1 cellular context compared by ENCODE assay signal in the genomic region with DNA sequence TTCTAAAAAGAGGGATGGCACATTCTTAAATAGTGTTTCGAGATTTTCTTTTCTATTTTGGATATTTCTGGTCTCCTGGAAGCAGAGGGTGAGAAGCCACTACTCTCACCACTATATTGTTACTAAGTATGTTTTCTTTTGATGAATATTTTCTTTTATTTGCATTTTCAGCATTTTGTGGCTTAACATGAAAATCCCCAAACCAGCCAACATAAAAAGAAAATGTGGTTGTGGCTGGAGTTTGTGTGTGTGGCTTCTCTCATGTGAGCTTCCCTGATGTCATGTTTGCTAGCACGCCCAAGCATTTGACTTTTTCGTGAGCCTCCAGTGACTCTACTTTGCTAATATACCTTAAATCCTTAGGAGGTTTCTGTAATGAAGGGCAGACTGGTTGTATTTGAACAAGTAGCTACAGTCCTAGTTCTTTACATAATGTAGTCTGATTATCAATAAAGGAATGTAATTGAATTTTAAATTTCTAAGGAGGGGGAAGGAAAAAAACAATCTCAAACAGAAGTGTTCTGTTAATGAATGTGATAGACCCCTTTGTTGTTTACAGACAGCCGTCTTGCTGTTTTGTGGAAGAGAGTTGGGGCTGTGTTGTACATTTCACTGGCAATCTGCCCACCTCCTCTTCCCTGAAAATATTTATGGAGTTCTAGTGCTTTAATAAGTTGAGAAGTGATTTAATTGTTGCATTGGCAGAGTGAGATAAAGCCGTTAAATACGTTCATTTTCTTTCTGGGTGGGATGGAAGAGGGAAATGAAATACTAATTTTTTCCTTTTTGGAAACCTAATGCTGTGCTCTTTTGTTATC.
TF ChIP-seq lines count a peak whose summit lies in the region.

No MANE protein-coding gene starts in this region.

TF ChIP-seq in GM12878, 131 proteins besides CTCF, POLR2A, EP300 and RAD21 (continued from another document and continues in another):
- TF ChIP-seq, protein P1, sequence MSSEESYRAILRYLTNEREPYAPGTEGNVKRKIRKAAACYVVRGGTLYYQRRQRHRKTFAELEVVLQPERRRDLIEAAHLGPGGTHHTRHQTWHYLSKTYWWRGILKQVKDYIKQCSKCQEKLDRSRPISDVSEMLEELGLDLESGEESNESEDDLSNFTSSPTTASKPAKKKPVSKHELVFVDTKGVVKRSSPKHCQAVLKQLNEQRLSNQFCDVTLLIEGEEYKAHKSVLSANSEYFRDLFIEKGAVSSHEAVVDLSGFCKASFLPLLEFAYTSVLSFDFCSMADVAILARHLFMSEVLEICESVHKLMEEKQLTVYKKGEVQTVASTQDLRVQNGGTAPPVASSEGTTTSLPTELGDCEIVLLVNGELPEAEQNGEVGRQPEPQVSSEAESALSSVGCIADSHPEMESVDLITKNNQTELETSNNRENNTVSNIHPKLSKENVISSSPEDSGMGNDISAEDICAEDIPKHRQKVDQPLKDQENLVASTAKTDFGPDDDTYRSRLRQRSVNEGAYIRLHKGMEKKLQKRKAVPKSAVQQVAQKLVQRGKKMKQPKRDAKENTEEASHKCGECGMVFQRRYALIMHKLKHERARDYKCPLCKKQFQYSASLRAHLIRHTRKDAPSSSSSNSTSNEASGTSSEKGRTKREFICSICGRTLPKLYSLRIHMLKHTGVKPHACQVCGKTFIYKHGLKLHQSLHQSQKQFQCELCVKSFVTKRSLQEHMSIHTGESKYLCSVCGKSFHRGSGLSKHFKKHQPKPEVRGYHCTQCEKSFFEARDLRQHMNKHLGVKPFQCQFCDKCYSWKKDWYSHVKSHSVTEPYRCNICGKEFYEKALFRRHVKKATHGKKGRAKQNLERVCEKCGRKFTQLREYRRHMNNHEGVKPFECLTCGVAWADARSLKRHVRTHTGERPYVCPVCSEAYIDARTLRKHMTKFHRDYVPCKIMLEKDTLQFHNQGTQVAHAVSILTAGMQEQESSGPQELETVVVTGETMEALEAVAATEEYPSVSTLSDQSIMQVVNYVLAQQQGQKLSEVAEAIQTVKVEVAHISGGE (CRISPR knock-in tag; IDR thresholded peaks at IDR 0.05) = no peak
- TF ChIP-seq, protein P2, sequence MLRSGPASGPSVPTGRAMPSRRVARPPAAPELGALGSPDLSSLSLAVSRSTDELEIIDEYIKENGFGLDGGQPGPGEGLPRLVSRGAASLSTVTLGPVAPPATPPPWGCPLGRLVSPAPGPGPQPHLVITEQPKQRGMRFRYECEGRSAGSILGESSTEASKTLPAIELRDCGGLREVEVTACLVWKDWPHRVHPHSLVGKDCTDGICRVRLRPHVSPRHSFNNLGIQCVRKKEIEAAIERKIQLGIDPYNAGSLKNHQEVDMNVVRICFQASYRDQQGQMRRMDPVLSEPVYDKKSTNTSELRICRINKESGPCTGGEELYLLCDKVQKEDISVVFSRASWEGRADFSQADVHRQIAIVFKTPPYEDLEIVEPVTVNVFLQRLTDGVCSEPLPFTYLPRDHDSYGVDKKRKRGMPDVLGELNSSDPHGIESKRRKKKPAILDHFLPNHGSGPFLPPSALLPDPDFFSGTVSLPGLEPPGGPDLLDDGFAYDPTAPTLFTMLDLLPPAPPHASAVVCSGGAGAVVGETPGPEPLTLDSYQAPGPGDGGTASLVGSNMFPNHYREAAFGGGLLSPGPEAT (IDR thresholded peaks at IDR 0.05; ENCODE audit: low read depth) = peak; percentile 94
- TF ChIP-seq SIX5 (IDR thresholded peaks at IDR 0.05; ENCODE audit: low read depth, low read length, severe bottlenecking) = no peak
- TF ChIP-seq CREM (IDR thresholded peaks at IDR 0.05; ENCODE audit: low read depth) = peak; percentile 73; the same call in 1 of the 2 replicates
- no peak for TF ChIP-seq WRNIP1 (IDR thresholded peaks at IDR 0.05; ENCODE audit: borderline replicate concordance, low read depth, low read length)
- no peak for TF ChIP-seq LARP7 (IDR thresholded peaks at IDR 0.05)
- TF ChIP-seq SUPT20H (IDR thresholded peaks at IDR 0.05; ENCODE audit: borderline replicate concordance, control insufficient read depth, low read depth, low read length) = no peak
- TF ChIP-seq RFX5 (IDR thresholded peaks at IDR 0.05; ENCODE audit: low read depth, low read length) = no peak
- TF ChIP-seq RCOR1 (conservative IDR thresholded peaks at IDR 0.05; ENCODE audit: low read depth, low read length) = no peak
- peak; percentile 52 for TF ChIP-seq NR2F1 (conservative IDR thresholded peaks at IDR 0.05)
- TF ChIP-seq PAX8 (IDR thresholded peaks at IDR 0.05) = no peak
- TF ChIP-seq MTA2 (IDR thresholded peaks at IDR 0.05; ENCODE audit: low read depth) = peak; percentile 90
- TF ChIP-seq, protein P3, sequence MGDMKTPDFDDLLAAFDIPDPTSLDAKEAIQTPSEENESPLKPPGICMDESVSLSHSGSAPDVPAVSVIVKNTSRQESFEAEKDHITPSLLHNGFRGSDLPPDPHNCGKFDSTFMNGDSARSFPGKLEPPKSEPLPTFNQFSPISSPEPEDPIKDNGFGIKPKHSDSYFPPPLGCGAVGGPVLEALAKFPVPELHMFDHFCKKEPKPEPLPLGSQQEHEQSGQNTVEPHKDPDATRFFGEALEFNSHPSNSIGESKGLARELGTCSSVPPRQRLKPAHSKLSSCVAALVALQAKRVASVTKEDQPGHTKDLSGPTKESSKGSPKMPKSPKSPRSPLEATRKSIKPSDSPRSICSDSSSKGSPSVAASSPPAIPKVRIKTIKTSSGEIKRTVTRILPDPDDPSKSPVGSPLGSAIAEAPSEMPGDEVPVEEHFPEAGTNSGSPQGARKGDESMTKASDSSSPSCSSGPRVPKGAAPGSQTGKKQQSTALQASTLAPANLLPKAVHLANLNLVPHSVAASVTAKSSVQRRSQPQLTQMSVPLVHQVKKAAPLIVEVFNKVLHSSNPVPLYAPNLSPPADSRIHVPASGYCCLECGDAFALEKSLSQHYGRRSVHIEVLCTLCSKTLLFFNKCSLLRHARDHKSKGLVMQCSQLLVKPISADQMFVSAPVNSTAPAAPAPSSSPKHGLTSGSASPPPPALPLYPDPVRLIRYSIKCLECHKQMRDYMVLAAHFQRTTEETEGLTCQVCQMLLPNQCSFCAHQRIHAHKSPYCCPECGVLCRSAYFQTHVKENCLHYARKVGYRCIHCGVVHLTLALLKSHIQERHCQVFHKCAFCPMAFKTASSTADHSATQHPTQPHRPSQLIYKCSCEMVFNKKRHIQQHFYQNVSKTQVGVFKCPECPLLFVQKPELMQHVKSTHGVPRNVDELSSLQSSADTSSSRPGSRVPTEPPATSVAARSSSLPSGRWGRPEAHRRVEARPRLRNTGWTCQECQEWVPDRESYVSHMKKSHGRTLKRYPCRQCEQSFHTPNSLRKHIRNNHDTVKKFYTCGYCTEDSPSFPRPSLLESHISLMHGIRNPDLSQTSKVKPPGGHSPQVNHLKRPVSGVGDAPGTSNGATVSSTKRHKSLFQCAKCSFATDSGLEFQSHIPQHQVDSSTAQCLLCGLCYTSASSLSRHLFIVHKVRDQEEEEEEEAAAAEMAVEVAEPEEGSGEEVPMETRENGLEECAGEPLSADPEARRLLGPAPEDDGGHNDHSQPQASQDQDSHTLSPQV (IDR thresholded peaks at IDR 0.05) = no peak
- TF ChIP-seq, protein P4, sequence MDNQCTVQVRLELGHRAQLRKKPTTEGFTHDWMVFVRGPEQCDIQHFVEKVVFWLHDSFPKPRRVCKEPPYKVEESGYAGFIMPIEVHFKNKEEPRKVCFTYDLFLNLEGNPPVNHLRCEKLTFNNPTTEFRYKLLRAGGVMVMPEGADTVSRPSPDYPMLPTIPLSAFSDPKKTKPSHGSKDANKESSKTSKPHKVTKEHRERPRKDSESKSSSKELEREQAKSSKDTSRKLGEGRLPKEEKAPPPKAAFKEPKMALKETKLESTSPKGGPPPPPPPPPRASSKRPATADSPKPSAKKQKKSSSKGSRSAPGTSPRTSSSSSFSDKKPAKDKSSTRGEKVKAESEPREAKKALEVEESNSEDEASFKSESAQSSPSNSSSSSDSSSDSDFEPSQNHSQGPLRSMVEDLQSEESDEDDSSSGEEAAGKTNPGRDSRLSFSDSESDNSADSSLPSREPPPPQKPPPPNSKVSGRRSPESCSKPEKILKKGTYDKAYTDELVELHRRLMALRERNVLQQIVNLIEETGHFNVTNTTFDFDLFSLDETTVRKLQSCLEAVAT (IDR thresholded peaks at IDR 0.05) = peak; percentile 91
- TF ChIP-seq RAD51 (IDR thresholded peaks at IDR 0.05) = peak; percentile 50
- TF ChIP-seq IRF4 (IDR thresholded peaks at IDR 0.05; ENCODE audit: low read depth, low read length) = no peak
- TF ChIP-seq, protein P5, sequence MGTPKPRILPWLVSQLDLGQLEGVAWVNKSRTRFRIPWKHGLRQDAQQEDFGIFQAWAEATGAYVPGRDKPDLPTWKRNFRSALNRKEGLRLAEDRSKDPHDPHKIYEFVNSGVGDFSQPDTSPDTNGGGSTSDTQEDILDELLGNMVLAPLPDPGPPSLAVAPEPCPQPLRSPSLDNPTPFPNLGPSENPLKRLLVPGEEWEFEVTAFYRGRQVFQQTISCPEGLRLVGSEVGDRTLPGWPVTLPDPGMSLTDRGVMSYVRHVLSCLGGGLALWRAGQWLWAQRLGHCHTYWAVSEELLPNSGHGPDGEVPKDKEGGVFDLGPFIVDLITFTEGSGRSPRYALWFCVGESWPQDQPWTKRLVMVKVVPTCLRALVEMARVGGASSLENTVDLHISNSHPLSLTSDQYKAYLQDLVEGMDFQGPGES (IDR thresholded peaks at IDR 0.05) = no peak
- TF ChIP-seq ZNF24 (IDR thresholded peaks at IDR 0.05) = no peak
- TF ChIP-seq MYB (IDR thresholded peaks at IDR 0.05; ENCODE audit: borderline replicate concordance, low read depth, low read length) = no peak
- peak; percentile 75; the same call in 1 of the 2 replicates for TF ChIP-seq PAX5 (IDR thresholded peaks at IDR 0.05; ENCODE audit: borderline replicate concordance, low read depth, low read length)
- TF ChIP-seq ZSCAN29 (IDR thresholded peaks at IDR 0.05) = no peak
- TF ChIP-seq SMAD5 (IDR thresholded peaks at IDR 0.05; ENCODE audit: low read depth) = no peak
- TF ChIP-seq, protein P6, sequence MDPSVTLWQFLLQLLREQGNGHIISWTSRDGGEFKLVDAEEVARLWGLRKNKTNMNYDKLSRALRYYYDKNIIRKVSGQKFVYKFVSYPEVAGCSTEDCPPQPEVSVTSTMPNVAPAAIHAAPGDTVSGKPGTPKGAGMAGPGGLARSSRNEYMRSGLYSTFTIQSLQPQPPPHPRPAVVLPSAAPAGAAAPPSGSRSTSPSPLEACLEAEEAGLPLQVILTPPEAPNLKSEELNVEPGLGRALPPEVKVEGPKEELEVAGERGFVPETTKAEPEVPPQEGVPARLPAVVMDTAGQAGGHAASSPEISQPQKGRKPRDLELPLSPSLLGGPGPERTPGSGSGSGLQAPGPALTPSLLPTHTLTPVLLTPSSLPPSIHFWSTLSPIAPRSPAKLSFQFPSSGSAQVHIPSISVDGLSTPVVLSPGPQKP (IDR thresholded peaks at IDR 0.05; ENCODE audit: low read depth, low read length) = no peak
- TF ChIP-seq, protein P7, sequence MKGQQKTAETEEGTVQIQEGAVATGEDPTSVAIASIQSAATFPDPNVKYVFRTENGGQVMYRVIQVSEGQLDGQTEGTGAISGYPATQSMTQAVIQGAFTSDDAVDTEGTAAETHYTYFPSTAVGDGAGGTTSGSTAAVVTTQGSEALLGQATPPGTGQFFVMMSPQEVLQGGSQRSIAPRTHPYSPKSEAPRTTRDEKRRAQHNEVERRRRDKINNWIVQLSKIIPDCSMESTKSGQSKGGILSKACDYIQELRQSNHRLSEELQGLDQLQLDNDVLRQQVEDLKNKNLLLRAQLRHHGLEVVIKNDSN (IDR thresholded peaks at IDR 0.05; ENCODE audit: borderline replicate concordance, extremely low read length, insufficient read depth, low read depth, low read length) = no peak
- TF ChIP-seq SMARCA5 (IDR thresholded peaks at IDR 0.05) = no peak
- peak; percentile 89 for TF ChIP-seq CBX5 (IDR thresholded peaks at IDR 0.05; ENCODE audit: low read depth)
- no peak; the same call in 1 of the 2 replicates for TF ChIP-seq PML (IDR thresholded peaks at IDR 0.05; ENCODE audit: low read length)
- no peak for TF ChIP-seq SUZ12 (IDR thresholded peaks at IDR 0.05; ENCODE audit: unreplicated experiment)
- TF ChIP-seq POLR2AphosphoS2 (IDR thresholded peaks at IDR 0.05; ENCODE audit: low read depth, low read length) = no peak
- TF ChIP-seq, protein P8, sequence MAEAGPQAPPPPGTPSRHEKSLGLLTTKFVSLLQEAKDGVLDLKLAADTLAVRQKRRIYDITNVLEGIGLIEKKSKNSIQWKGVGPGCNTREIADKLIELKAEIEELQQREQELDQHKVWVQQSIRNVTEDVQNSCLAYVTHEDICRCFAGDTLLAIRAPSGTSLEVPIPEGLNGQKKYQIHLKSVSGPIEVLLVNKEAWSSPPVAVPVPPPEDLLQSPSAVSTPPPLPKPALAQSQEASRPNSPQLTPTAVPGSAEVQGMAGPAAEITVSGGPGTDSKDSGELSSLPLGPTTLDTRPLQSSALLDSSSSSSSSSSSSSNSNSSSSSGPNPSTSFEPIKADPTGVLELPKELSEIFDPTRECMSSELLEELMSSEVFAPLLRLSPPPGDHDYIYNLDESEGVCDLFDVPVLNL (IDR thresholded peaks at IDR 0.05; ENCODE audit: low read depth, low read length) = no peak
- TF ChIP-seq RELA (IDR thresholded peaks at IDR 0.05; ENCODE audit: borderline replicate concordance, partially characterized antibody) = no peak
- TF ChIP-seq, protein P9, sequence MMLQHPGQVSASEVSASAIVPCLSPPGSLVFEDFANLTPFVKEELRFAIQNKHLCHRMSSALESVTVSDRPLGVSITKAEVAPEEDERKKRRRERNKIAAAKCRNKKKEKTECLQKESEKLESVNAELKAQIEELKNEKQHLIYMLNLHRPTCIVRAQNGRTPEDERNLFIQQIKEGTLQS (IDR thresholded peaks at IDR 0.05; ENCODE audit: borderline replicate concordance, extremely low read depth, low read depth, low read length) = no peak
- TF ChIP-seq CHD4 (IDR thresholded peaks at IDR 0.05) = no peak
- 0 out of 2 replicates have a peak, but pooled peaks have one; percentile 23 for TF ChIP-seq BMI1 (IDR thresholded peaks at IDR 0.05; ENCODE audit: borderline replicate concordance)
- no peak for TF ChIP-seq MTA3 (IDR thresholded peaks at IDR 0.05; ENCODE audit: borderline replicate concordance, low read length)
- TF ChIP-seq, protein P10, sequence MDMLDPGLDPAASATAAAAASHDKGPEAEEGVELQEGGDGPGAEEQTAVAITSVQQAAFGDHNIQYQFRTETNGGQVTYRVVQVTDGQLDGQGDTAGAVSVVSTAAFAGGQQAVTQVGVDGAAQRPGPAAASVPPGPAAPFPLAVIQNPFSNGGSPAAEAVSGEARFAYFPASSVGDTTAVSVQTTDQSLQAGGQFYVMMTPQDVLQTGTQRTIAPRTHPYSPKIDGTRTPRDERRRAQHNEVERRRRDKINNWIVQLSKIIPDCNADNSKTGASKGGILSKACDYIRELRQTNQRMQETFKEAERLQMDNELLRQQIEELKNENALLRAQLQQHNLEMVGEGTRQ (IDR thresholded peaks at IDR 0.05; ENCODE audit: borderline replicate concordance, low read depth, low read length) = no peak
- peak; percentile 77 for TF ChIP-seq CREB1 (IDR thresholded peaks at IDR 0.05; ENCODE audit: low read depth)
- TF ChIP-seq KDM1A (IDR thresholded peaks at IDR 0.05; ENCODE audit: borderline replicate concordance) = no peak
- no peak for TF ChIP-seq TCF12 (IDR thresholded peaks at IDR 0.05; ENCODE audit: low read depth, low read length)
- TF ChIP-seq BRCA1 (IDR thresholded peaks at IDR 0.05; ENCODE audit: low read depth, low read length) = no peak
- TF ChIP-seq GABPA (IDR thresholded peaks at IDR 0.05; ENCODE audit: low read depth) = no peak
- TF ChIP-seq CBX3 (IDR thresholded peaks at IDR 0.05; ENCODE audit: borderline replicate concordance, low read depth) = no peak
